Comparison of ENCODE assay signal across 1 cellular context in genomic region chr14:58298880-58299664, GRCh38.
TF ChIP-seq lines count a peak whose summit lies in the region.

No MANE protein-coding gene starts in this region.

TF ChIP-seq in GM12878, 131 proteins besides CTCF, POLR2A, EP300 and RAD21 (continued from another document and continues in another):
- TF ChIP-seq ZBTB11 (CRISPR knock-in tag; IDR thresholded peaks at IDR 0.05): no peak
- TF ChIP-seq PBX3 (IDR thresholded peaks at IDR 0.05; ENCODE audit: insufficient replicate concordance, low read depth, low read length): no peak
- TF ChIP-seq SMARCA5 (IDR thresholded peaks at IDR 0.05): peak; percentile 63; the same call in 1 of the 2 replicates
- no peak for TF ChIP-seq BCL3 (IDR thresholded peaks at IDR 0.05; ENCODE audit: borderline replicate concordance, insufficient read depth, low read depth, low read length, poor library complexity, severe bottlenecking)
- TF ChIP-seq NKRF (conservative IDR thresholded peaks at IDR 0.05): peak; percentile 47; the same call in 1 of the 2 replicates
- no peak for TF ChIP-seq HCFC1 (IDR thresholded peaks at IDR 0.05; ENCODE audit: low read length)
- TF ChIP-seq SP1 (IDR thresholded peaks at IDR 0.05; ENCODE audit: low read depth, low read length): no peak
- TF ChIP-seq MYC (IDR thresholded peaks at IDR 0.05; ENCODE audit: insufficient read depth, insufficient read length, insufficient replicate concordance, low read length, severe bottlenecking): no peak
- TF ChIP-seq ASH2L (IDR thresholded peaks at IDR 0.05; ENCODE audit: borderline replicate concordance, low read depth): no peak; the same call in 1 of the 2 replicates
- TF ChIP-seq EGR1 (IDR thresholded peaks at IDR 0.05; ENCODE audit: borderline replicate concordance in 1 of 2, low read depth in 2 of 2, low read length in 2 of 2): peak in 1 of 2 experiments; percentile 46; a peak in 1 of 3 replicates
- no peak for TF ChIP-seq E4F1 (IDR thresholded peaks at IDR 0.05; ENCODE audit: borderline replicate concordance, partially characterized antibody)
- TF ChIP-seq ETV6 (conservative IDR thresholded peaks at IDR 0.05 in 1 of 2, IDR thresholded peaks at IDR 0.05 in 1 of 2; ENCODE audit: borderline replicate concordance in 1 of 2, low read depth in 1 of 2): no peak
- no peak for TF ChIP-seq MTA3 (IDR thresholded peaks at IDR 0.05; ENCODE audit: borderline replicate concordance, low read length)
- TF ChIP-seq SUZ12 (IDR thresholded peaks at IDR 0.05; ENCODE audit: unreplicated experiment): no peak
- TF ChIP-seq YY1 (IDR thresholded peaks at IDR 0.05; ENCODE audit: low read depth, low read length): peak; percentile 82
- TF ChIP-seq MTA2 (IDR thresholded peaks at IDR 0.05; ENCODE audit: low read depth): no peak
- peak; percentile 56 for TF ChIP-seq NR2F1 (conservative IDR thresholded peaks at IDR 0.05)
- TF ChIP-seq KAT2A (conservative IDR thresholded peaks at IDR 0.05; ENCODE audit: control insufficient read depth, low read depth, low read length): no peak
- no peak for TF ChIP-seq SIX5 (IDR thresholded peaks at IDR 0.05; ENCODE audit: low read depth, low read length, severe bottlenecking)
- TF ChIP-seq REST (IDR thresholded peaks at IDR 0.05; ENCODE audit: low read depth, low read length): no peak
- TF ChIP-seq ESRRA (IDR thresholded peaks at IDR 0.05; ENCODE audit: low read length): no peak
- TF ChIP-seq TCF12 (IDR thresholded peaks at IDR 0.05; ENCODE audit: low read depth, low read length): no peak
- TF ChIP-seq BRCA1 (IDR thresholded peaks at IDR 0.05; ENCODE audit: low read depth, low read length): no peak
- no peak for TF ChIP-seq MYB (IDR thresholded peaks at IDR 0.05; ENCODE audit: borderline replicate concordance, low read depth, low read length)
- TF ChIP-seq NFYA (IDR thresholded peaks at IDR 0.05; ENCODE audit: borderline replicate concordance, low read depth, low read length): no peak
- no peak for TF ChIP-seq FOXM1 (IDR thresholded peaks at IDR 0.05; ENCODE audit: low read depth, low read length)
- TF ChIP-seq CREB1 (IDR thresholded peaks at IDR 0.05; ENCODE audit: low read depth): no peak
- no peak for TF ChIP-seq E2F8 (IDR thresholded peaks at IDR 0.05; ENCODE audit: low read depth, partially characterized antibody)
- TF ChIP-seq GATAD2B (conservative IDR thresholded peaks at IDR 0.05; ENCODE audit: low read depth): peak; percentile 74
- TF ChIP-seq LARP7 (IDR thresholded peaks at IDR 0.05): peak; percentile 41
- TF ChIP-seq USF2 (IDR thresholded peaks at IDR 0.05; ENCODE audit: borderline replicate concordance, low read depth, low read length): no peak
- TF ChIP-seq RUNX3 (IDR thresholded peaks at IDR 0.05; ENCODE audit: low read length): no peak
- no peak for TF ChIP-seq ZNF207 (IDR thresholded peaks at IDR 0.05; ENCODE audit: borderline replicate concordance)
- no peak for TF ChIP-seq ZNF687 (IDR thresholded peaks at IDR 0.05)
